In genomic region chr10:125222515-125222914, GRCh38 we compare ENCODE assay signal across 1 cellular context.
TF ChIP-seq lines count a peak whose summit lies in the region.

No MANE protein-coding gene starts in this region.

TF ChIP-seq in GM23338, 12 proteins besides CTCF, POLR2A, EP300 and RAD21 (continued from another document):
- TF ChIP-seq REST (IDR thresholded peaks at IDR 0.05; ENCODE audit: unreplicated experiment) (no peak), EZH2 (IDR thresholded peaks at IDR 0.05; ENCODE audit: low read depth, unreplicated experiment) (no peak), JUNB (IDR thresholded peaks at IDR 0.05; ENCODE audit: unreplicated experiment) (no peak), POLR2AphosphoS5 (IDR thresholded peaks at IDR 0.05; ENCODE audit: low read depth) (no peak)
